Comparison of ENCODE assay signal across 10 cellular contexts in the genomic region with DNA sequence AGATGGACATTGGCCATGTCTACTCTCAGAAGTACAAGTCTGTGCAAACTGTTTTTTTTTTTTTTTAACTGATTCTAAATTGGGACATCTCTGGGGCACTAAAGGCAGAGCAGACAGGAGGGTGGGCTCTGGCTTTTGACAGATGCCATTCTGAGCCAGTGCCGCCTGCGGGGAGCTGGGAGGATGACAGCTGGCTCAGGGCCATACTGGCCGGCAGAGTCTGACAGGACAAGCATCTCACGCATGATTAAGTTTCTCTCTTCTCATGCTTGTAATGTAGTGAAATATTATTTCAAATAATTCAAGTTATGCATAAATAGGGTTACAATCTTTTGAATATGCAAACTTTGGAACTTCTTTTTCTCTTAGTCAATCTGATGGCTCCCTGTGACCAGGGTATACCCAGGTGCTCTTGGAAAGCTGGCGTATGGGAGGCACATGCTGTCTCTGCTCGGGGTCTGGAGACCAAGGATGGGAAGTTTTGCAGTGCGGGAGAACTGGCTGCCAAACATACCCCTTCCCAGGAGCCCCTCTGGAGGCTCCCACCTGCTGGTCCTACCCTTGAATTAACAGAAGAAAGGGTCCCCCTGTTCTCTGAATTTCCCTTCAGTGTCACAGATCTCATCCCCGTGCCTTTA. TPM values are rescaled to one million over a fixed set of nuclear protein-coding genes. Genes with fewer than 3 reads are reported as not detected.
DNase-seq lines count a peak whose midpoint lies in the region; ATAC-seq and TF ChIP-seq lines count a peak whose summit lies in the region.
"Had no signal": no experiment of that assay in that cellular context is flagged by ENCODE, and none has a peak within 500 bp of the region (broad histone marks: within the 10 kb centered on the region; RNA-seq: fewer than 3 reads in every experiment).

No MANE protein-coding gene starts in this region.

- H3K4me3 ChIP-seq in retinal pigment epithelial cell (ENCODE audit: low read length), result no peak overlapping the region
- H3K4me3 ChIP-seq: hepatocyte had no signal

- DNase-seq in activated CD4-positive, alpha-beta T cell treated with anti-CD3 and anti-CD28 coated beads for 36 hours, result no peak
- no peak for DNase-seq in activated CD4-positive, alpha-beta T cell treated with anti-CD3 and anti-CD28 coated beads, Interleukin-2, amount 50 U/mL, for 1 hour
- DNase-seq in NCI-H446 treated with DMSO at 0.1 percent for 48 hours (lab: John Stamatoyannopoulos, UW) (peak; percentile 75), fibroblast of gingiva (ENCODE audit: low read depth) (peak; percentile 54), retinal pigment epithelial cell (ENCODE audit: low read depth) (no peak), NCI-H345 (lab: John Stamatoyannopoulos, UW) (no peak)
- DNase-seq in stimulated activated naive CD4-positive, alpha-beta T cell (lab: John Stamatoyannopoulos, UW), result no peak

- TF ChIP-seq CTCF in retinal pigment epithelial cell (conservative IDR thresholded peaks at IDR 0.05; ENCODE audit: low read depth, low read length), result peak; percentile 24

- no peak overlapping the region for H3K4me3 Mint-ChIP-seq in activated CD4-positive, alpha-beta T cell treated with anti-CD3 and anti-CD28 coated beads for 36 hours

- intact Hi-C loops in activated CD4-positive, alpha-beta T cell treated with anti-CD3 and anti-CD28 coated beads for 36 hours (cut with DNase I, micrococcal nuclease), result no loop called here

- POLR2A ChIA-PET in activated CD4-positive, alpha-beta T cell treated with anti-CD3 and anti-CD28 coated beads for 36 hours (lab: Charles Lee), result interaction anchor here (1.2 kb wide), 1 partner anchor 13 kb away, joined by 7 read pairs; no protein-coding TSS in a partner anchor

- H3K36me3 Mint-ChIP-seq in activated CD4-positive, alpha-beta T cell treated with anti-CD3 and anti-CD28 coated beads for 36 hours (ENCODE audit: low read depth), result peaks cover 49% of the 10 kb centered on the region

- H3K9me3 Mint-ChIP-seq in activated CD4-positive, alpha-beta T cell treated with anti-CD3 and anti-CD28 coated beads for 36 hours (ENCODE audit: low read depth), result no peaks in the 10 kb centered on the region

- no peak for ATAC-seq in activated CD4-positive, alpha-beta T cell treated with anti-CD3 and anti-CD28 coated beads for 36 hours
- ATAC-seq in GM18511 (IDR thresholded peaks at IDR 0.05; ENCODE audit: unreplicated experiment), result no peak
- ATAC-seq: activated CD4-positive, CD25-positive, alpha-beta regulatory T cell treated with anti-CD3 and anti-CD28 coated beads, Interleukin-2, amount 50 U/mL, for 24 hours had no signal

- peaks cover 41% of the 10 kb centered on the region for H3K4me1 Mint-ChIP-seq in activated CD4-positive, alpha-beta T cell treated with anti-CD3 and anti-CD28 coated beads for 36 hours

- H3K27ac Mint-ChIP-seq in activated CD4-positive, alpha-beta T cell treated with anti-CD3 and anti-CD28 coated beads for 36 hours, result peak overlapping the region; percentile 27

- no peaks in the 10 kb centered on the region for H3K27me3 Mint-ChIP-seq in activated CD4-positive, alpha-beta T cell treated with anti-CD3 and anti-CD28 coated beads for 36 hours

- CTCF ChIA-PET in activated CD4-positive, alpha-beta T cell treated with anti-CD3 and anti-CD28 coated beads for 36 hours (lab: Charles Lee), result no interaction called here

RNA-seq across cellular contexts. Expression of a gene that starts 7.6 kb away (rescaled TPM):
- 10 to 100 TPM; 52.0 to 62.7 TPM for total RNA-seq in activated CD4-positive, alpha-beta T cell treated with anti-CD3 and anti-CD28 coated beads for 36 hours

RNA-seq across cellular contexts. Expression of a gene that starts 27.7 kb away (rescaled TPM):
- total RNA-seq in activated CD4-positive, alpha-beta T cell treated with anti-CD3 and anti-CD28 coated beads for 36 hours, result 1 to 10 TPM; 1.1 to 1.9 TPM

RNA-seq across cellular contexts. Expression of a gene that starts 35.1 kb away (rescaled TPM):
- total RNA-seq in activated CD4-positive, alpha-beta T cell treated with anti-CD3 and anti-CD28 coated beads for 36 hours, result under 1 TPM; 0.07 to 0.11 TPM

RNA-seq across cellular contexts. Expression of a gene that starts 52.0 kb away (rescaled TPM):
- 10 to 100 TPM; 27.7 to 35.4 TPM for total RNA-seq in activated CD4-positive, alpha-beta T cell treated with anti-CD3 and anti-CD28 coated beads for 36 hours

Comparison
In these comparisons a context has a peak if more than half of its experiments do, and no peak if none do; other contexts are left out.
1. DNase-seq: peak in NCI-H446 treated with DMSO at 0.1 percent for 48 hours (single experiment) and fibroblast of gingiva (single experiment); none in activated CD4-positive, alpha-beta T cell treated with anti-CD3 and anti-CD28 coated beads for 36 hours (single experiment), activated CD4-positive, alpha-beta T cell treated with anti-CD3 and anti-CD28 coated beads, Interleukin-2, amount 50 U/mL, for 1 hour (single experiment), retinal pigment epithelial cell (single experiment), NCI-H345 (single experiment) and stimulated activated naive CD4-positive, alpha-beta T cell (0 of 6).